15 cellular contexts compared by ENCODE assay signal in the genomic region with DNA sequence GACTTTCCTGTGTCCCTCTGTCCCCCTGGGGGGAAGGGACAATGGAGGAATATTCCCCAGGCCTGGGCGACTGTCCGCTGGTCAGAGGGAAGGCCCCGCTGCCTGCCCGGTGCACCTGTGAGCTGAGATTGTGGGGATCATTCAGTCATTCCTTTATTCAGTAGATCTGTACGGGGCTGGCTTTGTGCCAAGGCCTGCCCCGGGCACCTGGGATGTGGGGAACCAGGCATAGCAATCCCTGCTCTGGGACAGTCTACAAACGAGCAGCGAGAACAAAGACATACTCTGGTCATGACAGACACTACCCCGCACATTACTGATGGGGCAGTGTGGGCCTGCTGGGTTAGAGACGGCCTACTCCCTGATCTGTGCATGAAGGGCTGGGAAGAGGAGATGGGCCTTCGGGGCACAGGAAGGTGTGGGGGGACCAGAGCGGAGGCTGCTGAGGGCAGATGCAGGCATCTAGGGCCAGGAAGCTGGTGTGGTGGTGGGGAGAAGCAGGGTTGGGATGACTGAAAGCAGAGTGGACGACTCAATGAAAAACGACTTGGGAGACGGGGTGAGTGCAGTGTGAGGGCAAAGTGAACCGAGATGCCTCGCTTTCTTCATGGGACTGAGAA. TPM values are rescaled to one million over a fixed set of nuclear protein-coding genes. Genes with fewer than 3 reads are reported as not detected.
DNase-seq lines count a peak whose midpoint lies in the region; ATAC-seq and TF ChIP-seq lines count a peak whose summit lies in the region.
"Had no signal": no experiment of that assay in that cellular context is flagged by ENCODE, and none has a peak within 500 bp of the region (broad histone marks: within the 10 kb centered on the region; RNA-seq: fewer than 3 reads in every experiment).

No MANE protein-coding gene starts in this region.

- H3K4me3 Mint-ChIP-seq in CD8-positive, alpha-beta T cell: peak overlapping the region; percentile 55
- H3K4me3 Mint-ChIP-seq in T-helper 17 cell: peak overlapping the region; percentile 36
- peak overlapping the region; percentile 55 for H3K4me3 Mint-ChIP-seq in mesothelial cell of epicardium

- ATAC-seq in CD8-positive, alpha-beta T cell: no peak
- ATAC-seq in T-helper 17 cell (no peak), HG02678 (IDR thresholded peaks at IDR 0.05; ENCODE audit: unreplicated experiment) (no peak)

- H3K27me3 Mint-ChIP-seq in CD8-positive, alpha-beta T cell (ENCODE audit: low read depth): no peaks in the 10 kb centered on the region
- no peaks in the 10 kb centered on the region for H3K27me3 Mint-ChIP-seq in T-helper 17 cell
- H3K27me3 Mint-ChIP-seq in mesothelial cell of epicardium (ENCODE audit: low read depth): no peaks in the 10 kb centered on the region

- peaks cover 7% of the 10 kb centered on the region for H3K4me1 Mint-ChIP-seq in CD8-positive, alpha-beta T cell (ENCODE audit: low read depth)
- H3K4me1 Mint-ChIP-seq in T-helper 17 cell (peaks cover 10% of the 10 kb centered on the region), mesothelial cell of epicardium (peaks cover 24% of the 10 kb centered on the region)

- H3K27ac ChIP-seq in BLaER1: no peak overlapping the region
- no peak overlapping the region for H3K27ac ChIP-seq in CD8-positive, alpha-beta T cell (ENCODE audit: low read depth, low read length)
- H3K27ac ChIP-seq: HL-60, uterus had no signal

- no peak overlapping the region for H3K4me3 ChIP-seq in BLaER1
- no peak overlapping the region for H3K4me3 ChIP-seq in CD8-positive, alpha-beta T cell (ENCODE audit: low read depth, low read length)

- POLR2A ChIA-PET in CD8-positive, alpha-beta T cell (lab: Charles Lee): no interaction called here

- intact Hi-C loops in CD8-positive, alpha-beta T cell (cut with DNase I, micrococcal nuclease): no loop called here

- CTCF ChIA-PET in CD8-positive, alpha-beta T cell (lab: Charles Lee): interaction anchor here (0.6 to 7.1 kb wide), 23 partner anchors 8 to 493 kb away, joined by 3 to 105 read pairs (median 9); no protein-coding TSS in a partner anchor

- peaks cover 14% of the 10 kb centered on the region for H3K36me3 Mint-ChIP-seq in CD8-positive, alpha-beta T cell
- H3K36me3 Mint-ChIP-seq in T-helper 17 cell (ENCODE audit: low read depth) (no peaks in the 10 kb centered on the region), mesothelial cell of epicardium (peaks cover 9% of the 10 kb centered on the region)

- no peaks in the 10 kb centered on the region; the same call in 1 of the 2 replicates for H3K36me3 ChIP-seq in BLaER1
- H3K36me3 ChIP-seq in CD8-positive, alpha-beta T cell (ENCODE audit: insufficient read depth, low read length): no peaks in the 10 kb centered on the region
- H3K36me3 ChIP-seq: uterus had no signal

- no peak overlapping the region for H3K9ac ChIP-seq in BLaER1

- DNase-seq in CD8-positive, alpha-beta T cell: no peak
- DNase-seq in T-helper 17 cell: no peak
- no peak for DNase-seq in mesothelial cell of epicardium (ENCODE audit: low spot score in 2 of 2, unreplicated experiment in 2 of 2)
- no peak for DNase-seq in GM19238 (ENCODE audit: insufficient read length, low spot score)
- no peak for DNase-seq in NCI-H2107 (lab: John Stamatoyannopoulos, UW)
- DNase-seq: kidney glomerular epithelial cell, NCI-H2029 treated with DMSO at 0.1 percent for 48 hours had no signal

- H3K27ac Mint-ChIP-seq in CD8-positive, alpha-beta T cell: no peak overlapping the region
- no peak overlapping the region for H3K27ac Mint-ChIP-seq in T-helper 17 cell
- H3K27ac Mint-ChIP-seq in mesothelial cell of epicardium: no peak overlapping the region
- H3K27ac Mint-ChIP-seq: activated B cell treated with CpG ODN at 0.5 μM for 24 hours had no signal

- H3K9me3 Mint-ChIP-seq in CD8-positive, alpha-beta T cell: no peaks in the 10 kb centered on the region
- no peaks in the 10 kb centered on the region for H3K9me3 Mint-ChIP-seq in mesothelial cell of epicardium
- H3K9me3 Mint-ChIP-seq: activated B cell treated with CpG ODN at 0.5 μM for 24 hours had no signal

- peaks cover 90% of the 10 kb centered on the region for H3K4me1 ChIP-seq in BLaER1
- H3K4me1 ChIP-seq in CD8-positive, alpha-beta T cell (ENCODE audit: insufficient read depth, low read length): peaks cover 10% of the 10 kb centered on the region

- no peak for TF ChIP-seq CTCF in CD8-positive, alpha-beta T cell (IDR thresholded peaks at IDR 0.05)
- no peak for TF ChIP-seq CTCF in mesothelial cell of epicardium (IDR thresholded peaks at IDR 0.05; ENCODE audit: unreplicated experiment)

- H4K20me1 ChIP-seq in BLaER1: no peaks in the 10 kb centered on the region; the same call in 1 of the 2 replicates

- H3K9me3 ChIP-seq in BLaER1 (no peaks in the 10 kb centered on the region), T-helper 17 cell (ENCODE audit: control insufficient read depth, low read length, poor library complexity, severe bottlenecking) (no peaks in the 10 kb centered on the region)
- H3K9me3 ChIP-seq in CD8-positive, alpha-beta T cell (ENCODE audit: low read length): no peaks in the 10 kb centered on the region
- H3K9me3 ChIP-seq: right lobe of liver, uterus had no signal

- peak overlapping the region; percentile 85 for H3K4me2 ChIP-seq in BLaER1

- H3K27me3 ChIP-seq in BLaER1: no peaks in the 10 kb centered on the region
- no peaks in the 10 kb centered on the region for H3K27me3 ChIP-seq in CD8-positive, alpha-beta T cell (ENCODE audit: insufficient read depth, low read length)
- H3K27me3 ChIP-seq: right lobe of liver, uterus had no signal

RNA-seq across cellular contexts. Expression of gene MYO7A, which starts 1.8 kb away (rescaled TPM):
- under 1 TPM; 0.28 to 0.30 TPM for total RNA-seq in CD8-positive, alpha-beta T cell
- 1 to 10 TPM in 1 of 2 donors, under 1 TPM in 1; 0.57 to 1.7 TPM for total RNA-seq in T-helper 17 cell
- total RNA-seq in mesothelial cell of epicardium: 1.8 to 2.4 TPM (median 2.2 TPM) in 3 replicates
- total RNA-seq: M059J had no signal

RNA-seq across cellular contexts. Expression of gene OMP, which starts 23.6 kb away (rescaled TPM):
- total RNA-seq in CD8-positive, alpha-beta T cell: 1 to 10 TPM in 1 of 2 experiments, not detected in 1; 1.1 TPM
- total RNA-seq in T-helper 17 cell (not detected), mesothelial cell of epicardium (0.80 to 1.5 TPM (median 1.4 TPM) in 3 replicates)
- total RNA-seq: activated B cell treated with CpG ODN at 0.5 μM for 24 hours, M059J, myocyte had no signal

RNA-seq across cellular contexts. Expression of gene CAPN5, which starts 59.5 kb away (rescaled TPM):
- 1 to 10 TPM; 6.5 to 7.4 TPM for total RNA-seq in CD8-positive, alpha-beta T cell
- 1 to 10 TPM; 2.5 to 3.0 TPM for total RNA-seq in T-helper 17 cell
- 16.1 to 18.3 TPM (median 16.5 TPM) in 3 replicates for total RNA-seq in mesothelial cell of epicardium
